ENCODE assay signal across 24 cellular contexts in the genomic region with DNA sequence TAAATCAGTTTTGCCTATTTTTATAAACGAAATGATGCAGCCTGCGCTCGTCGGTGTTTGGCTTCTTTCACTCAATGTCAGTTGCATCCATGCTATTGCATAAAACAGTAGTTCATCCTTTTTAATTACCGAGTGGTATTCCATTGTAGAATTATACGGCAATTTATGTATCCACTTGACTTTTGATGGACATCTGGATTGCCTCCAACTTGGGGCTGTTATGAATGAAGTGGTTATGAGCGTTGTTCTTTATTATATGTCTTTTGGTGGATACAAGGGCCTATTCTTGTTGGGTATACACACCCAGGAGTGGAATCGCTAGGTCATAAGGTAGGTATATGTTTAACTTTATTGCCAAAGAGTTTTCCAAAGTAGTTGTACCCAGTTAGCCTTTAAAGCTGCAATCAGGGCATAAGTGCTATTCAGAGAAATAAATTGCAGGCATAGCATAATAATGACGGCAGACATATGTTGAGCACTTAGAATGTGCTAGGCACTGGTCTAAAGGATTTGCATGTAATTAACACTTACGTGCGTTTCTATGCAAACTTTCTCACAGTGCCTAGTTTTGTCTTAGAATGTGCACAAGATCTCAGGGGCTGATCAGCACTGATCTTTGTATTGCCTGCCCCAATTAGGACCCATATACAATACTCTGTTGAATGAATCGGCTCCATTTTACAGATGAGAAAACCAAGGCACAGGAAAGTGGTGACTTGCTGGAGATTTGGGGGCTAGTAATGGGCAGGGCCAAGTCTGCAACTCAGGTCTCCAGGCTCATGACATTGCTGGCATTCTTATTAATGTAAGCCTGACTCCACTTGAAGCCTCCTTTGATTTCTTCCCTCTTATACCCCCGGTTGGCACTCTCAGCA.
A peak's percentile ranks its signal among the peaks of the same experiment; 100 is the strongest.
DNase-seq lines count a peak whose midpoint lies in the region; ATAC-seq and TF ChIP-seq lines count a peak whose summit lies in the region.
"Had no signal": no experiment of that assay in that cellular context is flagged by ENCODE, and none has a peak within 500 bp of the region (broad histone marks: within the 10 kb centered on the region; RNA-seq: fewer than 3 reads in every experiment).

No MANE protein-coding gene starts in this region.

- peaks cover 32% of the 10 kb centered on the region for H3K27me3 Mint-ChIP-seq in activated T-helper 2 cell treated with anti-CD3 and anti-CD28 coated beads, Interferon-gamma antibody, Interleukin-2, Interleukin-4, amounts not matched to agents 10 μg/mL and 5 μg/mL and 100 μg/mL, durations not matched to agents 14 hours and 24 hours and 36 hours (ENCODE audit: low read depth)
- H3K27me3 Mint-ChIP-seq in CD8-positive, alpha-beta T cell (ENCODE audit: low read depth), result peaks cover 13% of the 10 kb centered on the region

- H4K8ac ChIP-seq in mesendoderm (ENCODE audit: low read depth, low read length), result no peak overlapping the region

- no peak overlapping the region for H4K5ac ChIP-seq in mesendoderm (ENCODE audit: low read length)

- no CpG with 5 or more reads among the region's 13 CpGs for WGBS in mesendoderm (ENCODE audit: extremely low coverage, insufficient coverage, low lambda C conversion rate)

- no peak overlapping the region for H3K27ac ChIP-seq in mesendoderm (ENCODE audit: low read depth, low read length)
- no peak overlapping the region for H3K27ac ChIP-seq in CD8-positive, alpha-beta T cell (ENCODE audit: low read depth, low read length)
- H3K27ac ChIP-seq: BLaER1, body of pancreas, skin epidermis, upper lobe of right lung had no signal

- peaks cover 2% of the 10 kb centered on the region for H3K4me1 ChIP-seq in mesendoderm (ENCODE audit: control insufficient read depth, low read depth, low read length)
- H3K4me1 ChIP-seq in CD8-positive, alpha-beta T cell (ENCODE audit: insufficient read depth, low read length), result peaks cover 4% of the 10 kb centered on the region
- H3K4me1 ChIP-seq: adrenal gland had no signal

- POLR2A ChIA-PET in CD8-positive, alpha-beta T cell (lab: Charles Lee), result no interaction called here

- no peaks in the 10 kb centered on the region for H3K79me1 ChIP-seq in mesendoderm (ENCODE audit: low read length)

- no peaks in the 10 kb centered on the region for H3K9me3 ChIP-seq in CD8-positive, alpha-beta T cell (ENCODE audit: low read length)
- H3K9me3 ChIP-seq: adrenal gland, body of pancreas, upper lobe of right lung had no signal

- H3K4me1 Mint-ChIP-seq in activated T-helper 2 cell treated with anti-CD3 and anti-CD28 coated beads, Interferon-gamma antibody, Interleukin-2, Interleukin-4, amounts not matched to agents 10 μg/mL and 5 μg/mL and 100 μg/mL, durations not matched to agents 14 hours and 24 hours and 36 hours (ENCODE audit: low read depth), result no peaks in the 10 kb centered on the region
- peaks cover 2% of the 10 kb centered on the region for H3K4me1 Mint-ChIP-seq in CD8-positive, alpha-beta T cell (ENCODE audit: low read depth)

- intact Hi-C loops in activated T-helper 2 cell treated with anti-CD3 and anti-CD28 coated beads, Interferon-gamma antibody, Interleukin-2, Interleukin-4, amounts not matched to agents 10 μg/mL and 5 μg/mL and 100 μg/mL, durations not matched to agents 14 hours and 24 hours and 36 hours (cut with micrococcal nuclease), result no loop called here
- intact Hi-C loops in CD8-positive, alpha-beta T cell (cut with DNase I, micrococcal nuclease), result no loop called here

- no peak for ATAC-seq in CD8-positive, alpha-beta T cell
- ATAC-seq: body of pancreas; gastroesophageal sphincter; stimulated activated naive B cell treated with anti-CD40 and anti-IgM and Interleukin-4, amounts not matched to agents 10 μg/mL and 1 μg/mL and 100 μg/mL, for 72 hours; T-cell; upper lobe of right lung had no signal

- H2BK15ac ChIP-seq in mesendoderm (replicated peaks; ENCODE audit: low read depth), result no peak overlapping the region

- H3K56ac ChIP-seq in mesendoderm (ENCODE audit: low read length), result peak overlapping the region; percentile 88

- H3K9ac ChIP-seq in mesendoderm (ENCODE audit: low read length), result no peak overlapping the region
- H3K9ac ChIP-seq: BLaER1 had no signal

- H3K4ac ChIP-seq in mesendoderm (ENCODE audit: low read depth, low read length), result peak overlapping the region; percentile 100

- H3K4me2 ChIP-seq in mesendoderm (ENCODE audit: low read length), result no peak overlapping the region

- no peak overlapping the region for H3K27ac Mint-ChIP-seq in activated T-helper 2 cell treated with anti-CD3 and anti-CD28 coated beads, Interferon-gamma antibody, Interleukin-2, Interleukin-4, amounts not matched to agents 10 μg/mL and 5 μg/mL and 100 μg/mL, durations not matched to agents 14 hours and 24 hours and 36 hours
- H3K27ac Mint-ChIP-seq in CD8-positive, alpha-beta T cell, result no peak overlapping the region
- H3K27ac Mint-ChIP-seq: HFFc6; stimulated activated naive B cell treated with anti-CD40 and anti-IgM and Interleukin-4, amounts not matched to agents 10 μg/mL and 1 μg/mL and 100 μg/mL, for 72 hours; T-cell had no signal

- H2AK5ac ChIP-seq in mesendoderm (ENCODE audit: low read length), result peak overlapping the region; percentile 38

- H3K23ac ChIP-seq in mesendoderm (ENCODE audit: low read length), result no peak overlapping the region

- no peaks in the 10 kb centered on the region for H3K9me3 Mint-ChIP-seq in activated T-helper 2 cell treated with anti-CD3 and anti-CD28 coated beads, Interferon-gamma antibody, Interleukin-2, Interleukin-4, amounts not matched to agents 10 μg/mL and 5 μg/mL and 100 μg/mL, durations not matched to agents 14 hours and 24 hours and 36 hours
- no peaks in the 10 kb centered on the region for H3K9me3 Mint-ChIP-seq in CD8-positive, alpha-beta T cell
- H3K9me3 Mint-ChIP-seq: HFFc6, T-cell had no signal

- peak; percentile 31 for DNase-seq in DMS153 treated with DMSO at 0.1 percent for 48 hours (lab: John Stamatoyannopoulos, UW; ENCODE audit: unreplicated experiment)
- DNase-seq in NCI-H1105 treated with DMSO at 0.1 percent for 48 hours (lab: John Stamatoyannopoulos, UW), result peak; percentile 76
- no peak for DNase-seq in activated T-helper 2 cell treated with anti-CD3 and anti-CD28 coated beads, Interferon-gamma antibody, Interleukin-2, Interleukin-4, amounts not matched to agents 10 μg/mL and 5 μg/mL and 100 μg/mL, durations not matched to agents 14 hours and 24 hours and 36 hours (ENCODE audit: low spot score)
- DNase-seq in mesendoderm, result no peak
- DNase-seq in CD8-positive, alpha-beta T cell, result no peak
- no peak for DNase-seq in SW480 (ENCODE audit: low spot score)
- no peak for DNase-seq in OCI-M2 (lab: John Stamatoyannopoulos, UW; ENCODE audit: unreplicated experiment)
- no peak for DNase-seq in stimulated activated CD4-positive, alpha-beta T cell treated with anti-CD3 and anti-CD28 coated beads, Interleukin-2, amount 100 ng/mL, for 24 hours
- DNase-seq: activated CD4-positive, CD25-positive, alpha-beta regulatory T cell; activated naive CD4-positive, alpha-beta T cell; activated T-cell treated with anti-CD3 and anti-CD28 coated beads, Interleukin-2, amount 50 U/mL, for 48 hours; adrenal gland; body of pancreas; GOT3; HFFc6; NCI-H2081; OCI-M1; stimulated activated naive B cell treated with anti-CD40 and anti-IgM and Interleukin-4, amounts not matched to agents 10 μg/mL and 1 μg/mL and 100 μg/mL, for 72 hours; T-cell; upper lobe of right lung had no signal

- H3K18ac ChIP-seq in mesendoderm (ENCODE audit: low read length), result no peak overlapping the region

- H2BK120ac ChIP-seq in mesendoderm (ENCODE audit: low read depth, low read length), result no peak overlapping the region

- H3K36me3 ChIP-seq in mesendoderm (ENCODE audit: control insufficient read depth, insufficient read depth, low read length), result no peaks in the 10 kb centered on the region
- H3K36me3 ChIP-seq in CD8-positive, alpha-beta T cell (ENCODE audit: insufficient read depth, low read length), result no peaks in the 10 kb centered on the region
- H3K36me3 ChIP-seq: adrenal gland, BLaER1, gastroesophageal sphincter, upper lobe of right lung had no signal

- H3K4me3 ChIP-seq in mesendoderm (ENCODE audit: low read length), result no peak overlapping the region
- no peak overlapping the region for H3K4me3 ChIP-seq in CD8-positive, alpha-beta T cell (ENCODE audit: low read depth, low read length)
- H3K4me3 ChIP-seq: adrenal gland, body of pancreas, gastroesophageal sphincter, hepatocyte, skin epidermis, upper lobe of right lung had no signal

- H3K36me3 Mint-ChIP-seq in activated T-helper 2 cell treated with anti-CD3 and anti-CD28 coated beads, Interferon-gamma antibody, Interleukin-2, Interleukin-4, amounts not matched to agents 10 μg/mL and 5 μg/mL and 100 μg/mL, durations not matched to agents 14 hours and 24 hours and 36 hours (ENCODE audit: low read depth), result no peaks in the 10 kb centered on the region
- H3K36me3 Mint-ChIP-seq in CD8-positive, alpha-beta T cell, result no peaks in the 10 kb centered on the region
- H3K36me3 Mint-ChIP-seq: stimulated activated naive B cell treated with anti-CD40 and anti-IgM and Interleukin-4, amounts not matched to agents 10 μg/mL and 1 μg/mL and 100 μg/mL, for 72 hours; T-cell had no signal

- CTCF ChIA-PET in CD8-positive, alpha-beta T cell (lab: Charles Lee), result no interaction called here

- TF ChIP-seq CTCF in CD8-positive, alpha-beta T cell (IDR thresholded peaks at IDR 0.05), result no peak

- no peaks in the 10 kb centered on the region for H3K79me2 ChIP-seq in mesendoderm (ENCODE audit: control insufficient read depth, insufficient read depth, low read length)
- H3K79me2 ChIP-seq: hepatocyte had no signal

- peak overlapping the region; percentile 18 for H3K4me3 Mint-ChIP-seq in activated T-helper 2 cell treated with anti-CD3 and anti-CD28 coated beads, Interferon-gamma antibody, Interleukin-2, Interleukin-4, amounts not matched to agents 10 μg/mL and 5 μg/mL and 100 μg/mL, durations not matched to agents 14 hours and 24 hours and 36 hours (ENCODE audit: low read depth)
- H3K4me3 Mint-ChIP-seq in CD8-positive, alpha-beta T cell, result no peak overlapping the region
- H3K4me3 Mint-ChIP-seq: HFFc6 had no signal

- H2BK5ac ChIP-seq in mesendoderm (ENCODE audit: low read length), result peak overlapping the region; percentile 50

- no peaks in the 10 kb centered on the region for H3K27me3 ChIP-seq in mesendoderm (ENCODE audit: insufficient read depth, low read length, poor library complexity)
- no peaks in the 10 kb centered on the region for H3K27me3 ChIP-seq in CD8-positive, alpha-beta T cell (ENCODE audit: insufficient read depth, low read length)
- H3K27me3 ChIP-seq: body of pancreas, gastroesophageal sphincter, upper lobe of right lung had no signal

Comparison
In these comparisons a context has a peak if more than half of its experiments do, and no peak if none do; other contexts are left out.
1. DNase-seq: peak in DMS153 treated with DMSO at 0.1 percent for 48 hours (single experiment) and NCI-H1105 treated with DMSO at 0.1 percent for 48 hours (single experiment); none in activated T-helper 2 cell treated with anti-CD3 and anti-CD28 coated beads, Interferon-gamma antibody, Interleukin-2, Interleukin-4, amounts not matched to agents 10 μg/mL and 5 μg/mL and 100 μg/mL, durations not matched to agents 14 hours and 24 hours and 36 hours (single experiment), mesendoderm (single experiment), CD8-positive, alpha-beta T cell (0 of 7), SW480 (single experiment), OCI-M2 (single experiment) and stimulated activated CD4-positive, alpha-beta T cell treated with anti-CD3 and anti-CD28 coated beads, Interleukin-2, amount 100 ng/mL, for 24 hours (0 of 2).